ENCODE assay signal across 12 cellular contexts in genomic region chr15:67087507-67088172, GRCh38. TPM values are rescaled to one million over a fixed set of nuclear protein-coding genes. Genes with fewer than 3 reads are reported as not detected.
DNase-seq lines count a peak whose midpoint lies in the region; ATAC-seq and TF ChIP-seq lines count a peak whose summit lies in the region.
"Had no signal": no experiment of that assay in that cellular context is flagged by ENCODE, and none has a peak within 500 bp of the region (broad histone marks: within the 10 kb centered on the region; RNA-seq: fewer than 3 reads in every experiment).

No MANE protein-coding gene starts in this region.

- no peak overlapping the region for H2BK15ac ChIP-seq in mesenchymal stem cell (ENCODE audit: low read depth, poor library complexity, severe bottlenecking)

- no peak overlapping the region for H3K4me3 Mint-ChIP-seq in activated CD8-positive, alpha-beta memory T cell treated with anti-CD3 and anti-CD28 coated beads, Interleukin-2, amount 10 ng/mL, durations not matched to agents 7 days and 5 days
- H3K4me3 Mint-ChIP-seq: activated CD8-positive, alpha-beta T cell treated with anti-CD3 and anti-CD28 coated beads, Interleukin-2, amount 10 ng/mL, durations not matched to agents 7 days and 5 days had no signal

- no peak for TF ChIP-seq CTCF in VCaP (conservative IDR thresholded peaks at IDR 0.05)
- no peak for TF ChIP-seq CTCF in thyroid gland (IDR thresholded peaks at IDR 0.05)

- no peak for TF ChIP-seq POLR2A in thyroid gland (IDR thresholded peaks at IDR 0.05)

- peak overlapping the region in 1 of 2 experiments; percentile 83 for H3K4ac ChIP-seq in mesenchymal stem cell (ENCODE audit: low read depth in 1 of 2, low read length in 2 of 2)

- peak overlapping the region; percentile 7; the same call in 1 of the 2 replicates for H3K27ac ChIP-seq in VCaP
- no peak overlapping the region for H3K27ac ChIP-seq in mesenchymal stem cell (ENCODE audit: low read length, poor library complexity, severe bottlenecking)
- H3K27ac ChIP-seq in thyroid gland = peak overlapping the region; percentile 62 to 83 (median 78)
- H3K27ac ChIP-seq: GM23248, SJCRH30 had no signal

- H2BK5ac ChIP-seq in mesenchymal stem cell (ENCODE audit: low read depth, low read length, poor library complexity, severe bottlenecking) = no peak overlapping the region

- peak overlapping the region; percentile 47 to 71 for H3K18ac ChIP-seq in mesenchymal stem cell (ENCODE audit: low read depth in 1 of 2, low read length in 2 of 2)

- no peak for DNase-seq in activated CD8-positive, alpha-beta memory T cell treated with anti-CD3 and anti-CD28 coated beads, Interleukin-2, amount 10 ng/mL, durations not matched to agents 7 days and 5 days
- no peak for DNase-seq in activated CD8-positive, alpha-beta memory T cell treated with anti-CD3 and anti-CD28 coated beads, Interleukin-2, amount 50 U/mL, for 48 hours
- DNase-seq in mesenchymal stem cell (no peak), thyroid gland (no peak), DMS 273 treated with DMSO at 0.1 percent for 48 hours (lab: John Stamatoyannopoulos, UW) (no peak), GOT3 (lab: John Stamatoyannopoulos, UW) (no peak)
- no peak for DNase-seq in stimulated activated naive CD4-positive, alpha-beta T cell (lab: John Stamatoyannopoulos, UW)
- DNase-seq: activated CD8-positive, alpha-beta T cell treated with anti-CD3 and anti-CD28 coated beads, Interleukin-2, amount 10 ng/mL, durations not matched to agents 7 days and 5 days; GM23248; KG1 had no signal

- H3K36me3 ChIP-seq in mesenchymal stem cell (ENCODE audit: control insufficient read depth in 1 of 2, insufficient read depth in 2 of 2, low read depth in 1 of 2, low read length in 2 of 2) = peaks cover 0 to 21% of the 10 kb centered on the region in 2 experiments
- H3K36me3 ChIP-seq in thyroid gland = no peaks in the 10 kb centered on the region

- ATAC-seq in activated CD8-positive, alpha-beta memory T cell treated with anti-CD3 and anti-CD28 coated beads, Interleukin-2, amount 10 ng/mL, durations not matched to agents 7 days and 5 days = no peak
- ATAC-seq: activated CD8-positive, alpha-beta T cell treated with anti-CD3 and anti-CD28 coated beads, Interleukin-2, amount 10 ng/mL, durations not matched to agents 7 days and 5 days had no signal

- peaks cover 39% of the 10 kb centered on the region for H3K79me1 ChIP-seq in mesenchymal stem cell (replicated peaks; ENCODE audit: low read length, poor library complexity, severe bottlenecking)

- no peak overlapping the region for H3K4me3 ChIP-seq in mesenchymal stem cell (ENCODE audit: insufficient read depth in 1 of 2, low read depth in 1 of 2, low read length in 2 of 2)
- no peak overlapping the region for H3K4me3 ChIP-seq in thyroid gland (replicated peaks in 1 of 3)
- H3K4me3 ChIP-seq: GM23248, SJCRH30 had no signal

- H3K9ac ChIP-seq in mesenchymal stem cell (ENCODE audit: low read length) = no peak overlapping the region
- H3K9ac ChIP-seq: GM23248 had no signal

- peaks cover 43% of the 10 kb centered on the region for H3K36me3 Mint-ChIP-seq in activated CD8-positive, alpha-beta memory T cell treated with anti-CD3 and anti-CD28 coated beads, Interleukin-2, amount 10 ng/mL, durations not matched to agents 7 days and 5 days

- H3K4me1 Mint-ChIP-seq in activated CD8-positive, alpha-beta memory T cell treated with anti-CD3 and anti-CD28 coated beads, Interleukin-2, amount 10 ng/mL, durations not matched to agents 7 days and 5 days = peaks cover 98% of the 10 kb centered on the region

- intact Hi-C loops in thyroid gland (cut with DNase I) = no loop called here

- H4K8ac ChIP-seq in mesenchymal stem cell (ENCODE audit: low read length) = no peak overlapping the region

- H2BK120ac ChIP-seq in mesenchymal stem cell (ENCODE audit: low read depth, low read length) = no peak overlapping the region

- H3K4me1 ChIP-seq in mesenchymal stem cell (ENCODE audit: control insufficient read depth, insufficient read depth, low read depth, low read length) (peaks cover 28% of the 10 kb centered on the region), thyroid gland (peaks cover 91 to 97% of the 10 kb centered on the region in 2 donors)

- no peak overlapping the region for H3K23ac ChIP-seq in mesenchymal stem cell (ENCODE audit: low read length in 2 of 2)

- no peak overlapping the region for H3K14ac ChIP-seq in mesenchymal stem cell (ENCODE audit: low read length in 2 of 2)

- H2BK12ac ChIP-seq in mesenchymal stem cell (ENCODE audit: low read length in 2 of 2) = no peak overlapping the region

- no peak overlapping the region for H2AFZ ChIP-seq in mesenchymal stem cell (ENCODE audit: low read depth, low read length)
- H2AFZ ChIP-seq: GM23248 had no signal

- no peaks in the 10 kb centered on the region for H3K27me3 Mint-ChIP-seq in activated CD8-positive, alpha-beta memory T cell treated with anti-CD3 and anti-CD28 coated beads, Interleukin-2, amount 10 ng/mL, durations not matched to agents 7 days and 5 days

- CTCF ChIA-PET in activated CD8-positive, alpha-beta memory T cell treated with anti-CD3 and anti-CD28 coated beads, Interleukin-2, amount 10 ng/mL, durations not matched to agents 7 days and 5 days (lab: Charles Lee) = interaction anchor here (1.3 to 11.2 kb wide), 2 partner anchors 15 to 19 kb away, joined by 4 to 138 read pairs; partner anchors contain the start of gene SMAD3

- no peak overlapping the region for H2AK5ac ChIP-seq in mesenchymal stem cell (ENCODE audit: low read length, severe bottlenecking)

- WGBS in mesenchymal stem cell = 52% methylated on average over 5 of the region's 6 CpGs
- 67 to 73% methylated on average over 6 of the region's 6 CpGs for WGBS in thyroid gland, 2 donors

- H3K4me2 ChIP-seq in mesenchymal stem cell (ENCODE audit: low read length, poor library complexity, severe bottlenecking) = no peak overlapping the region

- no peak overlapping the region for H4K91ac ChIP-seq in mesenchymal stem cell (ENCODE audit: low read length)

- H3K27ac Mint-ChIP-seq in activated CD8-positive, alpha-beta memory T cell treated with anti-CD3 and anti-CD28 coated beads, Interleukin-2, amount 10 ng/mL, durations not matched to agents 7 days and 5 days = peak overlapping the region; percentile 16
- H3K27ac Mint-ChIP-seq: activated CD8-positive, alpha-beta T cell treated with anti-CD3 and anti-CD28 coated beads, Interleukin-2, amount 10 ng/mL, durations not matched to agents 7 days and 5 days had no signal

- H3K9me3 ChIP-seq in mesenchymal stem cell (ENCODE audit: control insufficient read depth, low read length) (no peaks in the 10 kb centered on the region), thyroid gland (no peaks in the 10 kb centered on the region)
- H3K9me3 ChIP-seq: SJCRH30 had no signal

- H3K9me3 Mint-ChIP-seq in activated CD8-positive, alpha-beta memory T cell treated with anti-CD3 and anti-CD28 coated beads, Interleukin-2, amount 10 ng/mL, durations not matched to agents 7 days and 5 days (ENCODE audit: low read depth) = no peaks in the 10 kb centered on the region

- H3K27me3 ChIP-seq in mesenchymal stem cell (ENCODE audit: control insufficient read depth in 1 of 2, insufficient read depth in 1 of 2, low read length in 2 of 2) (no peaks in the 10 kb centered on the region), thyroid gland (no peaks in the 10 kb centered on the region)
- H3K27me3 ChIP-seq: SJCRH30 had no signal

RNA-seq across cellular contexts. Expression of gene SMAD3, which starts 22.2 kb away (rescaled TPM):
- total RNA-seq in activated CD8-positive, alpha-beta memory T cell treated with anti-CD3 and anti-CD28 coated beads, Interleukin-2, amount 10 ng/mL, durations not matched to agents 7 days and 5 days = 10 to 100 TPM; 87.1 to 88.0 TPM
- 126 TPM for polyA plus RNA-seq in mesenchymal stem cell (2013, experiment 1 of 2)
- polyA plus RNA-seq in mesenchymal stem cell (2013, experiment 2 of 2) = 125 TPM
- 10 to 100 TPM; 33.6 to 66.5 (median 47.3) TPM for total RNA-seq in thyroid gland
